8 cellular contexts compared by ENCODE assay signal in the genomic region with DNA sequence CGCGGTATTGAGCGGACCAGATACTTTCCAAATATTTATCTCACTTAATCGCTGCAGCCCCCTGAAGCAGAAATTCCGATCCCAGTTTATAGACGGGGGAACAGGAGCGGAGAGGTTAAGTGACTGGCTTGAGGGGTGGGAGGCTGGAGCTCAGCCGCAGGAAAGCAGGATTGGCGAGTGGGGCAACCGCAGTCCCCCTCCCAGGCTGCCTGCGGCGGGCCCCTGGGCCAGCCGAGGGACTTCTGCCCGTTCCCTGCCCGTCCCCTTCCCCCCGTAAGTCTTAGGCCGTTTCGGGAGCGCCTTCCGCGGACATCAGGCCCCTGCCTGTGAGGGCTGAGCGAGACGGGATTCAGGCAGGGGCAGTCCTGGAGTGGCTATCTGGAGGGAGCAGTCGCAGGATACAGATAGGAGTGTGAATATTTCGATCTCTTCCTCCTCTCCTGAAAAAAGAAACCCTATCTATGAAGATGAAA. TPM values are rescaled to one million over a fixed set of nuclear protein-coding genes. Genes with fewer than 3 reads are reported as not detected.
DNase-seq lines count a peak whose midpoint lies in the region; ATAC-seq and TF ChIP-seq lines count a peak whose summit lies in the region.

No MANE protein-coding gene starts in this region.

- TF ChIP-seq CTCF in WERI-Rb-1 (IDR thresholded peaks at IDR 0.05; ENCODE audit: low read depth, low read length) (no peak), fibroblast of the aortic adventitia (IDR thresholded peaks at IDR 0.05; ENCODE audit: insufficient read depth, low read length) (no peak), neutrophil (IDR thresholded peaks at IDR 0.05) (no peak)

- H3K4me3 ChIP-seq in BLaER1 treated with 17β-estradiol and CSF1 and Interleukin-3, amounts not matched to agents 10 nM and 100 nM = peak overlapping the region; percentile 66 to 84 (median 72)
- H3K4me3 ChIP-seq in WERI-Rb-1 (ENCODE audit: low read depth, low read length) = peak overlapping the region; percentile 95
- H3K4me3 ChIP-seq in fibroblast of the aortic adventitia (ENCODE audit: low read depth, low read length) = peak overlapping the region; percentile 88
- peak overlapping the region; percentile 82 to 89 for H3K4me3 ChIP-seq in neutrophil (ENCODE audit: low read depth in 1 of 2, low read length in 1 of 2)

- peak overlapping the region; percentile 85 to 100 (median 98) for H3K4me2 ChIP-seq in BLaER1 treated with 17β-estradiol and CSF1 and Interleukin-3, amounts not matched to agents 10 nM and 100 nM

- H3K27me3 ChIP-seq in BLaER1 treated with 17β-estradiol and CSF1 and Interleukin-3, amounts not matched to agents 10 nM and 100 nM = peaks cover 40 to 55% (median 50%) of the 10 kb centered on the region in 11 experiments
- no peaks in the 10 kb centered on the region for H3K27me3 ChIP-seq in WERI-Rb-1 (ENCODE audit: insufficient read depth, low read depth, severe bottlenecking)
- peaks cover 100% of the 10 kb centered on the region for H3K27me3 ChIP-seq in neutrophil

- H3K9me3 ChIP-seq in BLaER1 treated with 17β-estradiol and CSF1 and Interleukin-3, amounts not matched to agents 10 nM and 100 nM (replicated peaks in 1 of 11) = no peaks in the 10 kb centered on the region
- H3K9me3 ChIP-seq in WERI-Rb-1 (ENCODE audit: severe bottlenecking) = no peaks in the 10 kb centered on the region
- no peaks in the 10 kb centered on the region for H3K9me3 ChIP-seq in neutrophil

- ATAC-seq in HG03354 (IDR thresholded peaks at IDR 0.05; ENCODE audit: poor library complexity, severe bottlenecking, unreplicated experiment) = peak; percentile 1
- ATAC-seq in HG03565 (IDR thresholded peaks at IDR 0.05; ENCODE audit: unreplicated experiment) = no peak

- H4K20me1 ChIP-seq in BLaER1 treated with 17β-estradiol and CSF1 and Interleukin-3, amounts not matched to agents 10 nM and 100 nM = peaks cover 0 to 18% (median 0%) of the 10 kb centered on the region in 11 experiments; a peak in 4 of 22 replicates

- no peaks in the 10 kb centered on the region for H3K36me3 ChIP-seq in BLaER1 treated with 17β-estradiol and CSF1 and Interleukin-3, amounts not matched to agents 10 nM and 100 nM
- peaks cover 12% of the 10 kb centered on the region for H3K36me3 ChIP-seq in WERI-Rb-1
- H3K36me3 ChIP-seq in neutrophil = no peaks in the 10 kb centered on the region

- peak; percentile 24 for DNase-seq in WERI-Rb-1
- DNase-seq in fibroblast of the aortic adventitia (ENCODE audit: low read depth) = peak; percentile 14
- DNase-seq in NCI-H2107 (lab: John Stamatoyannopoulos, UW) = no peak
- no peak for DNase-seq in NCI-H446 (lab: John Stamatoyannopoulos, UW)

- peak overlapping the region in 9 of 11 experiments; percentile 7 to 66 (median 37); a peak in 13 of 22 replicates for H3K27ac ChIP-seq in BLaER1 treated with 17β-estradiol and CSF1 and Interleukin-3, amounts not matched to agents 10 nM and 100 nM
- H3K27ac ChIP-seq in WERI-Rb-1 = peak overlapping the region; percentile 88
- H3K27ac ChIP-seq in neutrophil = no peak overlapping the region

- H3K9ac ChIP-seq in BLaER1 treated with 17β-estradiol and CSF1 and Interleukin-3, amounts not matched to agents 10 nM and 100 nM = peak overlapping the region; percentile 67 to 81 (median 77)

- H3K4me1 ChIP-seq in BLaER1 treated with 17β-estradiol and CSF1 and Interleukin-3, amounts not matched to agents 10 nM and 100 nM = peaks cover 11 to 28% (median 15%) of the 10 kb centered on the region in 10 experiments
- peaks cover 15% of the 10 kb centered on the region in 2 experiments for H3K4me1 ChIP-seq in neutrophil (ENCODE audit: control insufficient read depth in 1 of 2, insufficient read depth in 1 of 2, low read depth in 1 of 2, low read length in 1 of 2)

RNA-seq across cellular contexts. Expression of a gene that starts 0.7 kb away (rescaled TPM):
- 2.5 and 6.9 TPM in 2 replicates for total RNA-seq in fibroblast of the aortic adventitia (ENCODE audit: low replicate concordance)

Comparison
In these comparisons a context has a peak if more than half of its experiments do, and no peak if none do; other contexts are left out.
1. DNase-seq: peak in WERI-Rb-1 (single experiment) and fibroblast of the aortic adventitia (single experiment); none in NCI-H2107 (single experiment) and NCI-H446 (0 of 2).
2. Peak in every context shown above with its lines, with median percentiles within 50 percentile points of each other: H3K4me3 ChIP-seq.